18 cellular contexts compared by ENCODE assay signal in genomic region chr5:62626534-62626933, GRCh38.
"Had no signal": no experiment of that assay in that cellular context is flagged by ENCODE, and none has a peak within 500 bp of the region (broad histone marks: within the 10 kb centered on the region; RNA-seq: fewer than 3 reads in every experiment).

No MANE protein-coding gene starts in this region.

- H3K27ac Mint-ChIP-seq: nephron had no signal

- H3K36me3 ChIP-seq: neutrophil had no signal

- H3K27ac ChIP-seq: dorsolateral prefrontal cortex, heart left ventricle, left ventricle myocardium inferior, lower lobe of right lung, neutrophil, right atrium auricular region had no signal

- H3K27me3 Mint-ChIP-seq: naive B cell had no signal

- H3K9me3 ChIP-seq: heart left ventricle, left ventricle myocardium inferior, lower lobe of right lung, neutrophil, right atrium auricular region had no signal

- H3K4me3 Mint-ChIP-seq: immature natural killer cell, naive B cell, nephron had no signal

- H3K4me1 ChIP-seq: left ventricle myocardium inferior, lower lobe of right lung, right atrium auricular region had no signal

- H3K4me3 ChIP-seq: dorsolateral prefrontal cortex, heart left ventricle, left ventricle myocardium inferior, lower lobe of right lung, right atrium auricular region had no signal

- H3K4me1 Mint-ChIP-seq: immature natural killer cell, naive B cell, nephron had no signal

- ATAC-seq: esophagus mucosa, heart left ventricle, lower lobe of right lung had no signal

- H3K27me3 ChIP-seq: dorsolateral prefrontal cortex, heart left ventricle, neutrophil, right atrium auricular region had no signal

- DNase-seq: cortex of kidney; dorsolateral prefrontal cortex; effector CD8-positive, alpha-beta T cell; heart left ventricle; hippocampal formation; immature natural killer cell; left ventricle myocardium inferior; lower lobe of right lung; mesenchymal stem cell; naive B cell; posterior cingulate gyrus; small intestine; stimulated activated CD4-positive, alpha-beta T cell treated with anti-CD3 and anti-CD28 coated beads, Interleukin-12 subunit alpha, Interleukin-12 subunit beta, amount 100 ng/mL, for 4 hours; stimulated activated naive CD4-positive, alpha-beta T cell treated with Interleukin-2 at 50 U/mL for 16 hours had no signal

- H3K9me3 Mint-ChIP-seq: immature natural killer cell, naive B cell, nephron had no signal
